Comparison of ENCODE assay signal across 8 cellular contexts in the genomic region with DNA sequence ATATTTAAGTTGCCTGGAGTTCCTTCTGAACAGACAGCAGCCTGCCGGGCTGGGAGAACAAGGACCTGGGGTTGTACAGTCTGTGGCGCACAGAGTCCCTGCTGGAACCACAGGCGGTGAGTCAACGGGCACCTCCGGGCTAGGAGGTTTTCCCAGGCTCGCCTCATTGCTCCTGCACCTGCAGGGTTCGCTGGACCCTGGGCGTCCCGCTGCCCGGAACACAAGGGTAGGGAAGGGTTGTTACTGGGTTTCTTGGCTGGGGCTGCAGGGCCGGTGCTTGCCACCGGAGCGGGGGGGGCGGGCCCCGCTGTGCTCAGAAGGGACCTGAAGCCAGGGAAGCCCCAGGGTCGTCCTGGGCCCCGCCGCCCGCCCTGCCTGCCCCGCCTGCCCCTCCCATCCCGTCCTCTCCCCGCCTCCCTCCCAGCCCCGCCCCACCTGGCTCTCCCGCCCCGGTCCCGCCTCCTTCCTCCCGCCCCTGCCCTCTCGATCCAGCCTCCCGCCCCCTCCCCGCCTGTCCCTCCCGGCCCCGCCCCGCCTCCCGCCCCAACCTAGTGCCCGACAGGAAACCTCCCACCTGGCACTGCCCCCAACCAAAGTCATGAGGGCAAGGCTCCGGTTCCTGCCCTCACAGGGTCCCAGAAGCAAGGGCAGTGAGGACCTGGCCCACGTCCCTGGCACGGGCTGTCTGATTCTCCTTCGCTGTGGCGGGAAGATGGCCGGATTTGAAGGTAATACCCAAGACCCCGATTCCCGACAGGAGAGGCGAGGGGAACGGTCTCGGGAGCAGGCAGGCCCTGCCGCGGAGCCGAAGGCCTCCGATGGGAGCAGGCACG. TPM values are rescaled to one million over a fixed set of nuclear protein-coding genes. Genes with fewer than 3 reads are reported as not detected.
DNase-seq lines count a peak whose midpoint lies in the region; ATAC-seq and TF ChIP-seq lines count a peak whose summit lies in the region.

No MANE protein-coding gene starts in this region.

- H3K27me3 Mint-ChIP-seq in T-helper 17 cell: no peaks in the 10 kb centered on the region

- H3K27me3 ChIP-seq in iPS-15b (ENCODE audit: control insufficient read depth, insufficient read depth, low read length) (no peaks in the 10 kb centered on the region), skeletal muscle tissue (ENCODE audit: control insufficient read depth in 3 of 3, insufficient read depth in 3 of 3, low read length in 3 of 3) (peaks cover 0 to 3% (median 0%) of the 10 kb centered on the region in 3 donors)

- H3K4me1 ChIP-seq in iPS-15b (ENCODE audit: control insufficient read depth, insufficient read depth, low read length): no peaks in the 10 kb centered on the region
- peaks cover 9 to 29% (median 23%) of the 10 kb centered on the region in 3 donors for H3K4me1 ChIP-seq in skeletal muscle tissue (ENCODE audit: control insufficient read depth in 3 of 3, insufficient read depth in 3 of 3, low read length in 3 of 3)

- ATAC-seq in GM21381 (IDR thresholded peaks at IDR 0.05; ENCODE audit: unreplicated experiment) (peak; percentile 34), T-helper 17 cell (peak; percentile 68), GM19035 (IDR thresholded peaks at IDR 0.05; ENCODE audit: unreplicated experiment) (no peak)

- TF ChIP-seq CTCF in astrocyte of the spinal cord (IDR thresholded peaks at IDR 0.05; ENCODE audit: low read depth, low read length): no peak

- peak overlapping the region; percentile 50 for H3K4me3 ChIP-seq in astrocyte of the spinal cord (ENCODE audit: low read depth, low read length)
- H3K4me3 ChIP-seq in iPS-15b (ENCODE audit: low read depth, low read length): peak overlapping the region; percentile 55
- H3K4me3 ChIP-seq in skeletal muscle tissue (ENCODE audit: low read length in 3 of 3): peak overlapping the region; percentile 80 to 86 (median 85)

- H3K27ac Mint-ChIP-seq in T-helper 17 cell: no peak overlapping the region

- H3K9me3 ChIP-seq in T-helper 17 cell (ENCODE audit: control insufficient read depth, low read length, poor library complexity, severe bottlenecking) (no peaks in the 10 kb centered on the region), iPS-15b (ENCODE audit: control insufficient read depth, insufficient read depth, low read length) (no peaks in the 10 kb centered on the region), skeletal muscle tissue (ENCODE audit: control insufficient read depth in 3 of 3, low read length in 3 of 3) (no peaks in the 10 kb centered on the region)

- in situ Hi-C loops in astrocyte of the spinal cord (cut with HindIII; ENCODE audit: low sequenced_read_pairs): no loop called here

- peaks cover 13% of the 10 kb centered on the region for H3K4me1 Mint-ChIP-seq in T-helper 17 cell

- peak overlapping the region; percentile 89 for H3K4me3 Mint-ChIP-seq in T-helper 17 cell

- H3K36me3 ChIP-seq in iPS-15b (ENCODE audit: control insufficient read depth, insufficient read depth, low read length) (peaks cover 3% of the 10 kb centered on the region), skeletal muscle tissue (ENCODE audit: control insufficient read depth in 3 of 3, insufficient read depth in 3 of 3, low read length in 3 of 3) (peaks cover 18 to 24% (median 23%) of the 10 kb centered on the region in 3 donors)

- peak overlapping the region; percentile 85 for H3K27ac ChIP-seq in skeletal muscle tissue (ENCODE audit: low read depth, low read length)

- H3K36me3 Mint-ChIP-seq in T-helper 17 cell (ENCODE audit: low read depth): no peaks in the 10 kb centered on the region

- DNase-seq in CD1c-positive myeloid dendritic cell (ENCODE audit: extremely low spot score): peak; percentile 38
- peak; percentile 49 for DNase-seq in NCI-H1105 treated with DMSO at 0.1 percent for 48 hours (lab: John Stamatoyannopoulos, UW)
- peak in 2 of 3 donors; percentile 71 to 74 for DNase-seq in T-helper 17 cell
- peak; percentile 56 for DNase-seq in astrocyte of the spinal cord (ENCODE audit: low read depth, low spot score)

- no peak overlapping the region for H3K9ac ChIP-seq in iPS-15b (ENCODE audit: low read depth, low read length)
- peak overlapping the region; percentile 81 to 85 (median 85) for H3K9ac ChIP-seq in skeletal muscle tissue (ENCODE audit: low read depth in 1 of 3, low read length in 3 of 3)

RNA-seq across cellular contexts. Expression of gene JMJD4, which starts 6.8 kb away (rescaled TPM):
- total RNA-seq in T-helper 17 cell: 10 to 100 TPM in 1 of 2 donors, 1 to 10 TPM in 1; 6.8 to 11.2 TPM
- 19.3 TPM for total RNA-seq in skeletal muscle tissue

RNA-seq across cellular contexts. Expression of gene SNAP47, which starts 7.0 kb away (rescaled TPM):
- total RNA-seq in T-helper 17 cell (10 to 100 TPM; 20.4 to 23.6 TPM), skeletal muscle tissue (44.9 TPM)
